In the genomic region with DNA sequence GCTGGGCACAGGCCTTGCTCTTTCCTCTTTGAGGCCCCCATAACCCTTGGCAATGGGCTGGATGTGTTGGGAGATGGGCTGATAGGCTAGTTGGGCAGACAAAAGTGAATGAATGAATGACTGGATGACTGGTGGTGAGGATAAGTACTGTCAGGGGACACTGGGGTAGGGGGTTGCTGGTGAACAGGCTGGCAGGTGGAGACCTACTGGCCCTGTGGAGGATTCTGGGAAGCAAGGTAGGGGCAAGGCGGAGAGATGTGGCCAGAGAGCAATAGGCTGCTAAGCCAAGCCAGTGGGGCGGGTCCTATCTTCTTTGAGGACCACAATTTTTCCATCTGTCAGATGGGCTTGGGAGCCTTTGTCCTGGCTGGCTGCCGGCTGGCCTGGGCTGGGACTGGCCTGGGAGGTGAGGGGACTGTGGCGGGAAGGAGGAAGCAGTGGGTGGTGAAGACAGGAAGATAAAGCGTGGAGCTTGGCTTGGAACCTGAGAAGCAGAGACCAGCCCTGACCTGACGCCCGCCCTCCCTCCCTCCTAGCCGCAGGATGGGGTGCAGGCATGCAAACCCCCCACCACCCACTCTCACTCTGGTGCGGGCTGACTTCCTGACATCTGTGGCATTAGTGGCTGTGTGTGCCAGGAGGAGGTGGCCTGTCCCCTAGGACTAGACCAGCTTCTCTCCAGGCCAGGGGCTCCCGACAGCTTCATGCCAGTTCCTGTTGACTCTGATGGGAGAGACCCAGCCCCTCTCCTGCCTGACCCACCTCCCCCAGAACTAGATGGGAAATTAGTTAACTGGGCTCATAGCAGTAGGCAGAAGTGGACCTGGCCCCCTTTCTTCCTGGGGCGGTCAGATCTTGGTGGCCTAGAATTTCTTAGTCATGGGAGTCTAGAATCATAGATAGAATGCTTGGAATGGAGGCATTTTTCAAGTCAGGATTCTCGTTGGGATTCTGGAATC, we compare ENCODE assay signal across 8 cellular contexts. TPM values are rescaled to one million over a fixed set of nuclear protein-coding genes. Genes with fewer than 3 reads are reported as not detected.
DNase-seq lines count a peak whose midpoint lies in the region; ATAC-seq and TF ChIP-seq lines count a peak whose summit lies in the region.

No MANE protein-coding gene starts in this region.

- 49 to 65% methylated on average over 10 to 12 of the region's 12 CpGs for WGBS in esophagus, 2 donors

- DNase-seq in DMS 273 (lab: John Stamatoyannopoulos, UW; ENCODE audit: unreplicated experiment) (peak; percentile 78), Peyer's patch (peak in 1 of 3 donors; percentile 63), progenitor cell of endocrine pancreas (ENCODE audit: low spot score, unreplicated experiment) (no peak), NCI-H2196 (lab: John Stamatoyannopoulos, UW; ENCODE audit: unreplicated experiment) (no peak), NCI-H345 (lab: John Stamatoyannopoulos, UW) (no peak)
- DNase-seq in stimulated activated CD8-positive, alpha-beta memory T cell treated with anti-CD3 and anti-CD28 coated beads, Interleukin-4, amount 100 ng/mL, for 48 hours = no peak

- H3K4me3 ChIP-seq in Peyer's patch (peak overlapping the region in 1 of 4 donors; percentile 1), esophagus (ENCODE audit: low read depth in 1 of 2, low read length in 2 of 2) (peak overlapping the region in 1 of 2 donors; percentile 1)

- H3K4me1 ChIP-seq in Peyer's patch (peaks cover under 1 to 80% (median 60%) of the 10 kb centered on the region in 4 donors), esophagus (ENCODE audit: control insufficient read depth in 2 of 2, insufficient read depth in 2 of 2, low read length in 1 of 2) (peaks cover 21 to 53% of the 10 kb centered on the region in 2 donors)

- no peak for TF ChIP-seq POLR2A in Peyer's patch (IDR thresholded peaks at IDR 0.05)

- H3K27ac Mint-ChIP-seq in progenitor cell of endocrine pancreas = peak overlapping the region; percentile 89

- H3K27me3 ChIP-seq in Peyer's patch (no peaks in the 10 kb centered on the region), esophagus (ENCODE audit: control insufficient read depth in 1 of 2, insufficient read depth in 2 of 2, low read length in 2 of 2) (no peaks in the 10 kb centered on the region)

- no peak for ATAC-seq in HG02885 (IDR thresholded peaks at IDR 0.05; ENCODE audit: poor library complexity, unreplicated experiment)

- H3K36me3 ChIP-seq in Peyer's patch = no peaks in the 10 kb centered on the region
- no peaks in the 10 kb centered on the region for H3K36me3 ChIP-seq in esophagus (ENCODE audit: control insufficient read depth in 2 of 2, insufficient read depth in 2 of 2, low read length in 1 of 2)

- H3K27ac ChIP-seq in Peyer's patch (peak overlapping the region; percentile 37 to 92 (median 70)), esophagus (ENCODE audit: low read depth in 2 of 2, low read length in 1 of 2) (peak overlapping the region; percentile 95 to 96)

- no peak overlapping the region for H3K4me3 Mint-ChIP-seq in progenitor cell of endocrine pancreas (ENCODE audit: low read depth)

- H3K4me1 Mint-ChIP-seq in progenitor cell of endocrine pancreas (ENCODE audit: low read depth) = peaks cover 64% of the 10 kb centered on the region

- H3K27me3 Mint-ChIP-seq in progenitor cell of endocrine pancreas = no peaks in the 10 kb centered on the region

- no peaks in the 10 kb centered on the region for H3K36me3 Mint-ChIP-seq in progenitor cell of endocrine pancreas (ENCODE audit: insufficient read depth)

- no peaks in the 10 kb centered on the region for H3K9me3 Mint-ChIP-seq in progenitor cell of endocrine pancreas (ENCODE audit: low read depth)

- TF ChIP-seq CTCF in Peyer's patch (IDR thresholded peaks at IDR 0.05) = no peak
- no peak for TF ChIP-seq CTCF in progenitor cell of endocrine pancreas (IDR thresholded peaks at IDR 0.05; ENCODE audit: unreplicated experiment)

- H3K9me3 ChIP-seq in Peyer's patch (no peaks in the 10 kb centered on the region), esophagus (ENCODE audit: control insufficient read depth in 2 of 2, insufficient read depth in 1 of 2, low read depth in 1 of 2, low read length in 1 of 2) (no peaks in the 10 kb centered on the region)

RNA-seq across cellular contexts. Expression of a gene that starts 9.5 kb away (rescaled TPM):
- 10 to 100 TPM; 21.7 to 49.5 (median 30.9) TPM for total RNA-seq in Peyer's patch
- polyA plus RNA-seq in esophagus = 10 to 100 TPM; 21.9 to 27.8 TPM
- total RNA-seq in progenitor cell of endocrine pancreas = 79.1 and 88.2 TPM in 2 replicates
